In the genomic region with DNA sequence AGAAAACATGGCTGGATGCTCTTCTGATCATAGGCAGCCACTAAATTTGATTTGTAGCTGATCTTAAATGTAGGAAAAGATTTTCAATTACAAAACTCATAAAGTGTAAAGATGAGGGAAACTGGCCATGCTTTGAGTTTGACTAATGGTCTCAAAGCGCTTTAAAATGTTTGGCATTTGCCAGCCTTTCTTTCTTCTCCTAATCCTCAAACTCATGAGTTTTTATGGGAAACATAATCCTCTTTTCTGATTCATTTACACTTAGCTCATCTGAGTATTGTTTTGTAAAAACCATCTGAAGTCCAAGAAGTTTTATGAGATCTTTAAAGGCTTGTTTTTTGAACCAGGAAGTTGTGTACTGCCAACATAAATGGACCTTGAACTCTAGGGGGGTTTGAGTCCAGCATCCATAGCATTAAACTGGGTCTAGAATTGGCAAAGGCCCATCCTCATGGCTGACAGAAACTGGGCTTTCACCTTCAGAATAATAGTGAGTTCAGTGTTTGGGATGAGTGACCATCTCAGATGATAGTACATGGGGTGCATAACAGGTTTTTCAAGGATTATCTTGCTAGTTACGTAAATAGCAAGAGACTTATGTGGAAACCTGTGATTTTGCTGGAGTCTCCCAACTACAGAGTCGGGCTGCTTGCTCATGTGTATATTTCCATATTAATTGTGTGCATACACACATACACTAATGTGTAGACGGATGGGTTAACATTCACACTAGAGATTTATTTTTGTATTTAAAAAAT, we compare ENCODE assay signal across 15 cellular contexts.
"Had no signal": no experiment of that assay in that cellular context is flagged by ENCODE, and none has a peak within 500 bp of the region (broad histone marks: within the 10 kb centered on the region; RNA-seq: fewer than 3 reads in every experiment).

No MANE protein-coding gene starts in this region.

- H3K4me1 Mint-ChIP-seq: activated CD8-positive, alpha-beta memory T cell treated with anti-CD3 and anti-CD28 coated beads, Interleukin-2, amount 10 ng/mL, durations not matched to agents 7 days and 5 days had no signal

- H3K27ac Mint-ChIP-seq: activated CD8-positive, alpha-beta memory T cell treated with anti-CD3 and anti-CD28 coated beads, Interleukin-2, amount 10 ng/mL, durations not matched to agents 7 days and 5 days; activated naive CD8-positive, alpha-beta T cell treated with anti-CD3 and anti-CD28 coated beads for 36 hours; natural killer cell treated with Interleukin-12 subunit alpha and Interleukin-12 subunit beta and Interleukin-15 and Interleukin-18, amount 100 ng/mL, for 72 hours; stimulated activated naive CD8-positive, alpha-beta T cell treated with anti-CD3 and anti-CD28 coated beads, Interleukin-15, Interleukin-2, amounts not matched to agents 100 ng/mL and 50 ng/mL, for 24 hours had no signal

- H3K36me3 Mint-ChIP-seq: activated CD8-positive, alpha-beta memory T cell treated with anti-CD3 and anti-CD28 coated beads, Interleukin-2, amount 10 ng/mL, durations not matched to agents 7 days and 5 days; activated naive CD8-positive, alpha-beta T cell treated with anti-CD3 and anti-CD28 coated beads for 36 hours; natural killer cell treated with Interleukin-12 subunit alpha and Interleukin-12 subunit beta and Interleukin-15 and Interleukin-18, amount 100 ng/mL, for 72 hours had no signal

- H3K4me3 ChIP-seq: breast epithelium, heart left ventricle, left lung, upper lobe of right lung had no signal

- H3K36me3 ChIP-seq: breast epithelium, heart left ventricle, left lung, upper lobe of right lung had no signal

- DNase-seq: activated CD4-positive, alpha-beta T cell treated with anti-CD3 and anti-CD28 coated beads for 1 hour; activated CD4-positive, alpha-beta T cell treated with anti-CD3 and anti-CD28 coated beads, Interleukin-2, amount 50 U/mL, for 48 hours; activated CD8-positive, alpha-beta memory T cell treated with anti-CD3 and anti-CD28 coated beads, Interleukin-2, amount 10 ng/mL, durations not matched to agents 7 days and 5 days; activated gamma-delta T cell; activated naive CD8-positive, alpha-beta T cell treated with anti-CD3 and anti-CD28 coated beads for 36 hours; activated T-cell treated with anti-CD3 and anti-CD28 coated beads, Interleukin-2, amount 50 U/mL, for 4 hours; anterior cingulate cortex; heart left ventricle; left lung; stimulated activated CD4-positive, alpha-beta T cell treated with anti-CD3 and anti-CD28 coated beads, Interleukin-15, amount 100 ng/mL, for 24 hours; stimulated activated CD4-positive, alpha-beta T cell treated with anti-CD3 and anti-CD28 coated beads, Interleukin-4, amount 100 ng/mL, for 24 hours; upper lobe of right lung had no signal

- H3K4me1 ChIP-seq: breast epithelium, upper lobe of right lung had no signal

- H3K4me3 Mint-ChIP-seq: activated CD8-positive, alpha-beta memory T cell treated with anti-CD3 and anti-CD28 coated beads, Interleukin-2, amount 10 ng/mL, durations not matched to agents 7 days and 5 days; activated naive CD8-positive, alpha-beta T cell treated with anti-CD3 and anti-CD28 coated beads for 36 hours; activated T-cell treated with anti-CD3 and anti-CD28 coated beads, Interleukin-2, amount 50 U/mL, for 4 hours; natural killer cell treated with Interleukin-12 subunit alpha and Interleukin-12 subunit beta and Interleukin-15 and Interleukin-18, amount 100 ng/mL, for 72 hours; stimulated activated naive CD8-positive, alpha-beta T cell treated with anti-CD3 and anti-CD28 coated beads, Interleukin-15, Interleukin-2, amounts not matched to agents 100 ng/mL and 50 ng/mL, for 24 hours had no signal

- H3K27me3 ChIP-seq: breast epithelium had no signal

- H3K9me3 ChIP-seq: breast epithelium, heart left ventricle, left lung, upper lobe of right lung had no signal

- ATAC-seq: activated CD8-positive, alpha-beta memory T cell treated with anti-CD3 and anti-CD28 coated beads, Interleukin-2, amount 10 ng/mL, durations not matched to agents 7 days and 5 days; activated T-cell treated with anti-CD3 and anti-CD28 coated beads, Interleukin-2, amount 50 U/mL, for 4 hours; left lung; natural killer cell treated with Interleukin-12 subunit alpha and Interleukin-12 subunit beta and Interleukin-15 and Interleukin-18, amount 100 ng/mL, for 72 hours; upper lobe of right lung had no signal

- H3K9me3 Mint-ChIP-seq: activated naive CD8-positive, alpha-beta T cell treated with anti-CD3 and anti-CD28 coated beads for 36 hours; activated T-cell treated with anti-CD3 and anti-CD28 coated beads, Interleukin-2, amount 50 U/mL, for 4 hours; natural killer cell treated with Interleukin-12 subunit alpha and Interleukin-12 subunit beta and Interleukin-15 and Interleukin-18, amount 100 ng/mL, for 72 hours; stimulated activated naive CD8-positive, alpha-beta T cell treated with anti-CD3 and anti-CD28 coated beads, Interleukin-15, Interleukin-2, amounts not matched to agents 100 ng/mL and 50 ng/mL, for 24 hours had no signal

- H3K27ac ChIP-seq: breast epithelium, left lung, upper lobe of right lung had no signal
